In the genomic region with DNA sequence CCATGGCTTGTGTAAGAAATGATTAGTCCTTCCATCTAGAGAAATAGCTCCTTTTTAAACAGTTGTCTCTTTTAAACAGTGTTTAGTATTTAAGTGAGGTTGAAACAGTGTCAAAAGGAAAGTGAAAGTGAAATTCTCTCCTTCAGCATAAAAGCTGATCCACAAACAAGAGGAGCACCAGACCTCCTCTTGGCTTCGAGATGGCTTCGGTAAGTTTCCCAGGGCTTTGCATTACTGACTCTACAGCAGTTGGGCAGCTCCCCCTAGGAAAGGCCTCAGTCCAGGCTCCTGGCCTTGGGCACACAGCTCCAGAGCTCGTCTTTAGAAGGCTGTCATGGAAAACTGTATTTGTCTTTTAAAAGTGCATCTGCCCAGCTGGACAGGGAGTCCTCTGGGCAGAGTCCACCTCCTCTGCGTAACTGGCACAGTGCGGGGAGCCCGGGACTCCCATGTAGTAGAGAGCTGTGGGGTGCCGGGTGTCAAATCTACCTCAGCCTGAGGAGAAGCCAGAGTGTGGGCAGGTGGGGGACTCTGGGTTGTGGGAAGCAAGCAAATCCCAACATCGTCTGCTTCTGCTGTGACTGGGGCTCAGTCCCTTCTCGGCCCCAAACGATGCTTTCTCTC, we compare ENCODE assay signal across 8 cellular contexts. TPM values are rescaled to one million over a fixed set of nuclear protein-coding genes. Genes with fewer than 3 reads are reported as not detected.
A peak's percentile ranks its signal among the peaks of the same experiment; 100 is the strongest.
DNase-seq lines count a peak whose midpoint lies in the region; ATAC-seq and TF ChIP-seq lines count a peak whose summit lies in the region.

A gene with protein sequence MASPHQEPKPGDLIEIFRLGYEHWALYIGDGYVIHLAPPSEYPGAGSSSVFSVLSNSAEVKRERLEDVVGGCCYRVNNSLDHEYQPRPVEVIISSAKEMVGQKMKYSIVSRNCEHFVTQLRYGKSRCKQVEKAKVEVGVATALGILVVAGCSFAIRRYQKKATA (plus strand): TSS at position 140 of the 624 bp plus-strand sequence. CDS start 61 bp downstream, at position 201.

- H3K36me3 Mint-ChIP-seq in activated CD8-positive, alpha-beta T cell treated with anti-CD3 and anti-CD28 coated beads, Interleukin-2, amount 10 ng/mL, durations not matched to agents 7 days and 5 days (ENCODE audit: low read depth), result peaks cover 11% of the 10 kb centered on the region
- no peaks in the 10 kb centered on the region for H3K36me3 Mint-ChIP-seq in natural killer cell

- ATAC-seq in activated CD8-positive, alpha-beta T cell treated with anti-CD3 and anti-CD28 coated beads, Interleukin-2, amount 10 ng/mL, durations not matched to agents 7 days and 5 days, result peak; percentile 71
- ATAC-seq in natural killer cell (peak; percentile 59 to 71 (median 64)), aorta (ENCODE audit: low FRiP score) (peak; percentile 76)

- no peaks in the 10 kb centered on the region for H3K4me1 ChIP-seq in aorta (ENCODE audit: control insufficient read depth in 1 of 2, insufficient read depth in 2 of 2, low read length in 2 of 2)

- POLR2A ChIA-PET in activated CD8-positive, alpha-beta T cell treated with anti-CD3 and anti-CD28 coated beads, Interleukin-2, amount 10 ng/mL, durations not matched to agents 7 days and 5 days (lab: Charles Lee), result interaction anchor here (0.5 to 6.2 kb wide), 10 partner anchors 9 to 696 kb away, joined by 3 to 106 read pairs (median 6); a partner anchor contains a TSS

- H3K4me1 Mint-ChIP-seq in activated CD8-positive, alpha-beta T cell treated with anti-CD3 and anti-CD28 coated beads, Interleukin-2, amount 10 ng/mL, durations not matched to agents 7 days and 5 days (ENCODE audit: low read depth), result peaks cover 70% of the 10 kb centered on the region
- H3K4me1 Mint-ChIP-seq in natural killer cell, result peaks cover 86 to 94% of the 10 kb centered on the region in 2 donors

- peak within 1 kb of the TSS; percentile 45 to 84 for H3K27ac ChIP-seq in aorta (ENCODE audit: low read depth in 1 of 2, low read length in 2 of 2)

- no peak for TF ChIP-seq CTCF in natural killer cell (IDR thresholded peaks at IDR 0.05)

- no peaks in the 10 kb centered on the region for H3K9me3 ChIP-seq in aorta (ENCODE audit: control insufficient read depth, low read length)

- H3K27me3 Mint-ChIP-seq in activated CD8-positive, alpha-beta T cell treated with anti-CD3 and anti-CD28 coated beads, Interleukin-2, amount 10 ng/mL, durations not matched to agents 7 days and 5 days (ENCODE audit: low read depth), result no peaks in the 10 kb centered on the region
- H3K27me3 Mint-ChIP-seq in natural killer cell (ENCODE audit: low read depth in 2 of 2), result no peaks in the 10 kb centered on the region

- H3K9me3 Mint-ChIP-seq in activated CD8-positive, alpha-beta T cell treated with anti-CD3 and anti-CD28 coated beads, Interleukin-2, amount 10 ng/mL, durations not matched to agents 7 days and 5 days (ENCODE audit: insufficient read depth), result no peaks in the 10 kb centered on the region
- H3K9me3 Mint-ChIP-seq in natural killer cell, result no peaks in the 10 kb centered on the region

- H3K4me3 Mint-ChIP-seq in activated CD8-positive, alpha-beta T cell treated with anti-CD3 and anti-CD28 coated beads, Interleukin-2, amount 10 ng/mL, durations not matched to agents 7 days and 5 days, result peak within 1 kb of the TSS; percentile 84
- peak within 1 kb of the TSS; percentile 96 for H3K4me3 Mint-ChIP-seq in natural killer cell

- 0 to 1% methylated on average over 10 of the region's 10 CpGs for WGBS in aorta, 2 donors

- H3K4me3 ChIP-seq in aorta (ENCODE audit: low read length in 2 of 2), result peak within 1 kb of the TSS; percentile 36 to 55

- H3K27ac Mint-ChIP-seq in activated CD8-positive, alpha-beta T cell treated with anti-CD3 and anti-CD28 coated beads, Interleukin-2, amount 10 ng/mL, durations not matched to agents 7 days and 5 days, result peak within 1 kb of the TSS; percentile 92
- H3K27ac Mint-ChIP-seq in natural killer cell, result peak within 1 kb of the TSS; percentile 93 to 97

- CTCF ChIA-PET in activated CD8-positive, alpha-beta T cell treated with anti-CD3 and anti-CD28 coated beads, Interleukin-2, amount 10 ng/mL, durations not matched to agents 7 days and 5 days (lab: Charles Lee), result interaction anchor here (0.5 to 4.3 kb wide), 17 partner anchors 8 to 447 kb away, joined by 3 to 32 read pairs (median 4); a partner anchor contains a TSS

- no peaks in the 10 kb centered on the region for H3K36me3 ChIP-seq in aorta (ENCODE audit: control insufficient read depth in 1 of 2, insufficient read depth in 2 of 2, low read length in 1 of 2)

- DNase-seq in Daoy (ENCODE audit: low read depth) (peak; percentile 57), KG1 (lab: John Stamatoyannopoulos, UW) (peak; percentile 68), fibroblast of gingiva (ENCODE audit: low read depth) (peak; percentile 54), natural killer cell (peak; percentile 52), aorta (peak in 1 of 2 donors; percentile 71), NK-92 (lab: John Stamatoyannopoulos, UW; ENCODE audit: unreplicated experiment) (no peak), NCI-H69 (lab: John Stamatoyannopoulos, UW) (no peak)
- DNase-seq in activated CD8-positive, alpha-beta T cell treated with anti-CD3 and anti-CD28 coated beads, Interleukin-2, amount 10 ng/mL, durations not matched to agents 7 days and 5 days, result peak; percentile 48

- intact Hi-C loops in natural killer cell (cut with micrococcal nuclease), result loop anchor here (1.0 to 5.0 kb wide), 3 partner anchors 17 to 76 kb away; a partner anchor contains a TSS
- intact Hi-C loops in aorta (cut with DNase I), result loop anchor here in 1 of 2 donors (5.0 kb wide), 3 partner anchors 36 to 76 kb away; a partner anchor contains a TSS

- no peaks in the 10 kb centered on the region for H3K27me3 ChIP-seq in aorta (ENCODE audit: control insufficient read depth in 1 of 2, insufficient read depth in 2 of 2, low read length in 1 of 2)

RNA-seq across cellular contexts. Expression of the gene that starts here (rescaled TPM):
- 18.3 and 29.6 TPM in 2 replicates for total RNA-seq in Daoy (2014; rRNA removed; shearing (Covaris generic))
- total RNA-seq in activated CD8-positive, alpha-beta T cell treated with anti-CD3 and anti-CD28 coated beads, Interleukin-2, amount 10 ng/mL, durations not matched to agents 7 days and 5 days, result 10 to 100 TPM; 97.5 to 99.8 TPM
- total RNA-seq in natural killer cell, result 100 to 1,000 TPM; 204 to 215 (median 210) TPM
- total RNA-seq in aorta, result 10 to 100 TPM; 12.4 to 39.8 TPM
- polyA plus RNA-seq in aorta, result 10 to 100 TPM; 33.1 to 54.3 TPM

Comparison
In these comparisons a context has a peak if more than half of its experiments do, and no peak if none do; other contexts are left out.
1. DNase-seq: peak in Daoy (single experiment), KG1 (single experiment), activated CD8-positive, alpha-beta T cell treated with anti-CD3 and anti-CD28 coated beads, Interleukin-2, amount 10 ng/mL, durations not matched to agents 7 days and 5 days (single experiment), fibroblast of gingiva (single experiment) and natural killer cell (single experiment); none in NK-92 (single experiment) and NCI-H69 (single experiment).
2. Peak in every context shown above with its lines, with median percentiles within 50 percentile points of each other: ATAC-seq.